ENCODE assay signal across 27 cellular contexts in the genomic region with DNA sequence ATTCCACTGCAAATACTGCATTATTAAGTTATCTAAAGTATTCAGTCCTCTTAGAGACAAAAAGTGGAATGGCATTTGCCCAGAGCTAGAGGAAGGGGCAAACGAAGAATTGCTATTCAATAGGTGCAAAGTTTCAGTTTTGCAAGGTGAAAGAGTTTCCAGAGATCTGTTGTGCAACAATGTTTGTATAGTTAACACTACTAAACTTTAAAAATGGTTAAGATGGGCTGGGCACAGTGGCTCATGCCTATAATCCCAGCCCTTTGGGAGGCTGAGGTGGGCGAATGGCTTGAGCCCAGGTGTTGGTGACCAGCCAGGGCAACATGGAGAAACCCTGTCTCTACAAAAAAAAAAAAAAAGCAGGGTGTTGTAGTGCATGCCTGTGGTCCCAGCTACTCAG.
"Had no signal": no experiment of that assay in that cellular context is flagged by ENCODE, and none has a peak within 500 bp of the region (broad histone marks: within the 10 kb centered on the region; RNA-seq: fewer than 3 reads in every experiment).

No MANE protein-coding gene starts in this region.

- H3K4me3 ChIP-seq: coronary artery, dorsolateral prefrontal cortex, esophagus squamous epithelium, gastroesophageal sphincter, heart right ventricle had no signal

- H3K27ac ChIP-seq: brain microvascular endothelial cell, coronary artery, dorsolateral prefrontal cortex, esophagus squamous epithelium, gastroesophageal sphincter, heart right ventricle, WERI-Rb-1 had no signal

- H3K9me3 ChIP-seq: esophagus squamous epithelium, gastroesophageal sphincter, heart right ventricle had no signal

- H3K27me3 ChIP-seq: brain microvascular endothelial cell, esophagus squamous epithelium, gastroesophageal sphincter had no signal

- H3K4me1 ChIP-seq: esophagus squamous epithelium, gastroesophageal sphincter, heart right ventricle had no signal

- H3K36me3 ChIP-seq: brain microvascular endothelial cell, esophagus squamous epithelium, gastroesophageal sphincter, heart right ventricle, WERI-Rb-1 had no signal

- ATAC-seq: activated CD4-positive, CD25-positive, alpha-beta regulatory T cell treated with anti-CD3 and anti-CD28 coated beads, Interleukin-2, amount 50 U/mL, for 24 hours; activated CD8-positive, alpha-beta T cell treated with anti-CD3 and anti-CD28 coated beads for 36 hours; activated T-cell treated with anti-CD3 and anti-CD28 coated beads, Interleukin-2, amount 50 U/mL, for 4 hours; activated T-helper 17 cell treated with anti-CD3 and anti-CD28 coated beads, Interleukin-2, amount 50 U/mL, for 72 hours; effector memory CD8-positive, alpha-beta T cell; gastroesophageal sphincter; heart right ventricle; T-helper 17 cell had no signal

- DNase-seq: activated B cell treated with CpG ODN at 0.5 μM for 24 hours; activated CD4-positive, alpha-beta T cell treated with anti-CD3 and anti-CD28 coated beads for 48 hours; activated CD4-positive, alpha-beta T cell treated with anti-CD3 and anti-CD28 coated beads, Interleukin-2, amount 50 U/mL, for 1 hour; activated CD4-positive, alpha-beta T cell treated with anti-CD3 and anti-CD28 coated beads, Interleukin-2, amount 50 U/mL, for 48 hours; activated CD8-positive, alpha-beta memory T cell treated with anti-CD3 and anti-CD28 coated beads for 24 hours; activated CD8-positive, alpha-beta T cell treated with anti-CD3 and anti-CD28 coated beads for 36 hours; activated effector memory CD4-positive, alpha-beta T cell treated with Interleukin-2 at 50 U/mL for 16 hours; activated gamma-delta T cell treated with Interleukin-2 at 50 U/mL for 16 hours; activated naive CD4-positive, alpha-beta T cell treated with anti-CD3 and anti-CD28 coated beads, Interleukin-2, amount 50 U/mL, for 16 hours; activated naive CD4-positive, alpha-beta T cell treated with Interleukin-2 at 50 U/mL for 16 hours; activated T-cell treated with anti-CD3 and anti-CD28 coated beads, Interleukin-2, amount 50 U/mL, for 4 hours; amniotic stem cell; anterior cingulate cortex; brain microvascular endothelial cell; dorsolateral prefrontal cortex; effector CD4-positive, alpha-beta T cell; effector memory CD8-positive, alpha-beta T cell; esophagus squamous epithelium; foreskin melanocyte; heart right ventricle; T-helper 17 cell; T1000; WERI-Rb-1 had no signal
